8 cellular contexts compared by ENCODE assay signal in the genomic region with DNA sequence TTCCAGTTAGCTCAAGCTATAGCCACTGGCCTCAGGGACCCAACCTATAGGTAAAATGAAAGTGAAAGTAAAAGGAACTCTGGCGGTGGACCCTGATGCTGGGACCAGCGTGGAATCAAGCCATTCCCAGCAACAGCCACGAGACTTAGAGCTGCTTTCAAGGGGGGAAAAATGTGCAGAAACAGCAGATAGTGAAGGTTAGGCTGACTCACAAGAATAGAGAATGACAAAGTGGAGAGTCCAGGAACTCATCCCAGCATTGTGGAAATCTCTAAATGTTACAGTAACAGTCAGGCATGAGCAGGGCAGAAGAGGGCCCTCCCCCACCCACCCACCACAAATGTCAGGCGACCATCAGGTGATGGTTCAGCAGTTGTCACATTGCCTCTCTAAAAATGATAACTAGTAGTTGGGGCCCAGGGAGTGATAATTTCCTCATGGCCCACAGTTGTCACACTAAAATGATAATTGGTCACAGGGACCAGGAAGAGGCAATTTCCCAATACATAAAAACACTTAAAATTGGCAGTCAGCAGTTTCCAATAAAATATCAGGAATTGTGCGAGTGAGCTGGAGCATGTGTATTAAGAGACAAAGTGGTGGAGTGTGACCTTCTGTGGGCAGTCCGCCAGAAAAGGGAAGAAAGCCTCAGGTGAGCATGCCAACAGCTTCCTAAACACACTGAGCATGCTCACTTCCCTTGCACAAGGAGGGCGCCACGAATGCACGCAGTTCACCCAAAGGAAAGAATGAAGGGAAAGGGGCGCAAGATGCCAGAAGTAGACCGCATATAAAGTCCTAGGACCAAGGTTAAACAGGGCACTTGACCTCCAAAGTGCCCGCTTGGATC.
DNase-seq lines count a peak whose midpoint lies in the region; ATAC-seq and TF ChIP-seq lines count a peak whose summit lies in the region.

No MANE protein-coding gene starts in this region.

- H3K27me3 ChIP-seq in heart right ventricle (no peaks in the 10 kb centered on the region), breast epithelium (no peaks in the 10 kb centered on the region), neural progenitor cell (no peaks in the 10 kb centered on the region)

- H3K27ac Mint-ChIP-seq in neural progenitor cell, result no peak overlapping the region

- H3K9me3 ChIP-seq in heart right ventricle (no peaks in the 10 kb centered on the region), breast epithelium (no peaks in the 10 kb centered on the region), neural progenitor cell (ENCODE audit: low read depth) (no peaks in the 10 kb centered on the region)

- H2AFZ ChIP-seq in neural progenitor cell (replicated peaks), result no peak overlapping the region

- H3K4me1 ChIP-seq in heart right ventricle (peaks cover 0 to 31% (median 0%) of the 10 kb centered on the region in 9 donors), breast epithelium (no peaks in the 10 kb centered on the region), neural progenitor cell (no peaks in the 10 kb centered on the region)

- 77 to 80% methylated on average over 12 of the region's 12 CpGs for WGBS in heart right ventricle, 2 donors

- peak overlapping the region in 9 of 10 donors; percentile 5 to 36 (median 30) for H3K4me3 ChIP-seq in heart right ventricle
- H3K4me3 ChIP-seq in breast epithelium, result peak overlapping the region in 2 of 3 donors; percentile 13 to 15
- H3K4me3 ChIP-seq in neural progenitor cell, result no peak overlapping the region

- no peaks in the 10 kb centered on the region for H3K36me3 Mint-ChIP-seq in neural progenitor cell

- H3K4me3 Mint-ChIP-seq in neural progenitor cell, result no peak overlapping the region

- H3K79me2 ChIP-seq in neural progenitor cell (ENCODE audit: low read depth), result no peaks in the 10 kb centered on the region

- H3K27ac ChIP-seq in heart right ventricle (peak overlapping the region in 1 of 10 donors; percentile 57), breast epithelium (no peak overlapping the region), neural progenitor cell (no peak overlapping the region)

- ATAC-seq in heart right ventricle, result no peak
- ATAC-seq in omental fat pad (ENCODE audit: low FRiP score), result peak; percentile 43
- no peak for ATAC-seq in GM19351 (IDR thresholded peaks at IDR 0.05; ENCODE audit: unreplicated experiment)

- TF ChIP-seq CTCF in heart right ventricle (IDR thresholded peaks at IDR 0.05) (no peak), breast epithelium (IDR thresholded peaks at IDR 0.05) (no peak), omental fat pad (IDR thresholded peaks at IDR 0.05) (no peak), neural progenitor cell (IDR thresholded peaks at IDR 0.05) (no peak)

- no peaks in the 10 kb centered on the region for H4K20me1 ChIP-seq in neural progenitor cell (ENCODE audit: low read depth)

- H3K4me2 ChIP-seq in neural progenitor cell, result no peak overlapping the region

- H3K4me1 Mint-ChIP-seq in neural progenitor cell, result no peaks in the 10 kb centered on the region

- H3K36me3 ChIP-seq in heart right ventricle, result no peaks in the 10 kb centered on the region
- H3K36me3 ChIP-seq in breast epithelium, result no peaks in the 10 kb centered on the region
- H3K36me3 ChIP-seq in neural progenitor cell, result no peaks in the 10 kb centered on the region

- no peak overlapping the region for H3K9ac ChIP-seq in neural progenitor cell

- no peaks in the 10 kb centered on the region for H3F3A ChIP-seq in neural progenitor cell (ENCODE audit: low read depth)

- DNase-seq in heart right ventricle (no peak), cardiac septum (ENCODE audit: low spot score) (no peak), NCI-H748 treated with DMSO at 0.1 percent for 48 hours (lab: John Stamatoyannopoulos, UW) (peak; percentile 24), breast epithelium (ENCODE audit: low spot score in 2 of 2) (no peak), omental fat pad (ENCODE audit: low spot score) (no peak), neural progenitor cell (ENCODE audit: low spot score) (no peak)
- no peak for DNase-seq in NK-92 treated with Interleukin-12 subunit alpha and Interleukin-12 subunit beta, amount 100 ng/mL, for 24 hours (lab: John Stamatoyannopoulos, UW)

- no peaks in the 10 kb centered on the region for H3K9me3 Mint-ChIP-seq in neural progenitor cell

- no peaks in the 10 kb centered on the region for H3K27me3 Mint-ChIP-seq in neural progenitor cell (ENCODE audit: insufficient read depth, low read depth)

- TF ChIP-seq POLR2A in breast epithelium (IDR thresholded peaks at IDR 0.05), result no peak

- intact Hi-C loops in heart right ventricle (cut with DNase I) (loop anchor here in 1 of 10 donors (10.0 kb wide), 1 partner anchor 56 kb away; no protein-coding TSS in a partner anchor), cardiac septum (cut with DNase I) (no loop called here), breast epithelium (cut with DNase I; ENCODE audit: low total_unique reads) (no loop called here)
